ENCODE assay signal across 17 cellular contexts in genomic region chr20:57941572-57942381, GRCh38.
DNase-seq lines count a peak whose midpoint lies in the region; ATAC-seq and TF ChIP-seq lines count a peak whose summit lies in the region.
"Had no signal": no experiment of that assay in that cellular context is flagged by ENCODE, and none has a peak within 500 bp of the region (broad histone marks: within the 10 kb centered on the region; RNA-seq: fewer than 3 reads in every experiment).

No MANE protein-coding gene starts in this region.

- TF ChIP-seq CTCF in body of pancreas (IDR thresholded peaks at IDR 0.05): no peak
- TF ChIP-seq CTCF in mucosa of descending colon (IDR thresholded peaks at IDR 0.05): no peak

- H3K27ac ChIP-seq in body of pancreas: peak overlapping the region in 3 of 4 donors; percentile 51 to 75 (median 58)
- H3K27ac ChIP-seq: neutrophil, skin epidermis, upper lobe of left lung had no signal

- WGBS in body of pancreas, 2 donors: 42 to 43% methylated on average over 12 to 17 of the region's 17 CpGs

- TF ChIP-seq POLR2A in body of pancreas (IDR thresholded peaks at IDR 0.05): peak in 1 of 3 donors; percentile 11

- ATAC-seq in body of pancreas: peak; percentile 71
- ATAC-seq in mucosa of descending colon: peak; percentile 71
- ATAC-seq in HG03159 (IDR thresholded peaks at IDR 0.05; ENCODE audit: unreplicated experiment): no peak
- ATAC-seq in HG02840 (IDR thresholded peaks at IDR 0.05; ENCODE audit: low FRiP score, unreplicated experiment): no peak
- ATAC-seq: Right ventricle myocardium inferior; stimulated activated naive B cell treated with anti-CD40 and anti-IgM and Interleukin-4, amounts not matched to agents 10 μg/mL and 1 μg/mL and 100 μg/mL, for 72 hours had no signal

- H3K4me1 ChIP-seq in body of pancreas: no peaks in the 10 kb centered on the region
- H3K4me1 ChIP-seq in mucosa of descending colon (ENCODE audit: low read depth): no peaks in the 10 kb centered on the region

- intact Hi-C loops in body of pancreas (cut with DNase I): no loop called here
- intact Hi-C loops in mucosa of descending colon (cut with DNase I, micrococcal nuclease): no loop called here

- no peaks in the 10 kb centered on the region for H3K9me3 ChIP-seq in body of pancreas
- no peaks in the 10 kb centered on the region for H3K9me3 ChIP-seq in mucosa of descending colon
- H3K9me3 ChIP-seq: neutrophil, upper lobe of left lung had no signal

- no peaks in the 10 kb centered on the region for H3K36me3 ChIP-seq in body of pancreas (replicated peaks in 1 of 2; ENCODE audit: insufficient read depth in 1 of 2, low read depth in 2 of 2)
- no peaks in the 10 kb centered on the region for H3K36me3 ChIP-seq in mucosa of descending colon (ENCODE audit: low read depth)
- H3K36me3 ChIP-seq: neutrophil, upper lobe of left lung had no signal

- no peak overlapping the region for H3K4me3 ChIP-seq in body of pancreas
- no peak overlapping the region for H3K4me3 ChIP-seq in mucosa of descending colon
- H3K4me3 ChIP-seq: skin epidermis, upper lobe of left lung had no signal

- DNase-seq in COR-L47 (lab: John Stamatoyannopoulos, UW) (peak; percentile 68), NCI-H146 (lab: John Stamatoyannopoulos, UW) (peak; percentile 79), body of pancreas (peak in 3 of 4 donors; percentile 26 to 42 (median 35)), mucosa of descending colon (peak in 2 of 3 donors; percentile 22 to 39), NCI-H2107 treated with DMSO at 0.1 percent for 48 hours (lab: John Stamatoyannopoulos, UW; ENCODE audit: unreplicated experiment) (no peak), SKM-1 (lab: John Stamatoyannopoulos, UW; ENCODE audit: unreplicated experiment) (no peak)
- DNase-seq: activated CD4-positive, alpha-beta T cell treated with anti-CD3 and anti-CD28 coated beads, Interleukin-2, amount 50 U/mL, for 1 hour; activated T-cell treated with anti-CD3 and anti-CD28 coated beads, Interleukin-2, amount 50 U/mL, for 1 hour; NCI-H1092 treated with DMSO at 0.1 percent for 48 hours; NCI-H774; stimulated activated naive B cell treated with anti-CD40 and anti-IgM and Interleukin-4, amounts not matched to agents 10 μg/mL and 1 μg/mL and 100 μg/mL, for 72 hours; upper lobe of left lung had no signal

- H3K27me3 ChIP-seq in body of pancreas: no peaks in the 10 kb centered on the region
- H3K27me3 ChIP-seq: neutrophil, upper lobe of left lung had no signal

Comparison
In these comparisons a context has a peak if more than half of its experiments do, and no peak if none do; other contexts are left out.
1. DNase-seq: peak in COR-L47 (single experiment), NCI-H146 (single experiment), body of pancreas (3 of 4) and mucosa of descending colon (2 of 3); none in NCI-H2107 treated with DMSO at 0.1 percent for 48 hours (single experiment) and SKM-1 (single experiment).
2. ATAC-seq: peak in body of pancreas (single experiment) and mucosa of descending colon (single experiment); none in HG03159 (single experiment) and HG02840 (single experiment).